1 cellular context compared by ENCODE assay signal in genomic region chr20:38156280-38156679, GRCh38.
TF ChIP-seq lines count a peak whose summit lies in the region.

No MANE protein-coding gene starts in this region.

TF ChIP-seq in endothelial cell of umbilical vein, 7 proteins besides CTCF, POLR2A, EP300 and RAD21:
- TF ChIP-seq GATA2 (IDR thresholded peaks at IDR 0.05; ENCODE audit: insufficient read depth, insufficient read length, low read depth, low read length) (no peak), EZH2 (IDR thresholded peaks at IDR 0.05; ENCODE audit: borderline replicate concordance, low read depth, low read length, severe bottlenecking) (no peak), POLR2AphosphoS5 (IDR thresholded peaks at IDR 0.05; ENCODE audit: insufficient read depth, low read depth, low read length) (no peak), MYC (IDR thresholded peaks at IDR 0.05; ENCODE audit: low read depth, low read length) (no peak), MAX (IDR thresholded peaks at IDR 0.05; ENCODE audit: insufficient read depth, insufficient read length) (no peak)
TF ChIP-seq in endothelial cell of umbilical vein: peak in this region for 0.
